9 cellular contexts compared by ENCODE assay signal in genomic region chr15:64152507-64153387, GRCh38. TPM values are rescaled to one million over a fixed set of nuclear protein-coding genes. Genes with fewer than 3 reads are reported as not detected.
DNase-seq lines count a peak whose midpoint lies in the region; ATAC-seq, FAIRE-seq and TF ChIP-seq lines count a peak whose summit lies in the region.
"Had no signal": no experiment of that assay in that cellular context is flagged by ENCODE, and none has a peak within 500 bp of the region (broad histone marks: within the 10 kb centered on the region; RNA-seq: fewer than 3 reads in every experiment).

No MANE protein-coding gene starts in this region.

- no peak for DNase-seq in GM18507 (ENCODE audit: extremely low spot score, insufficient read length, low read depth)
- DNase-seq in activated T-cell treated with anti-CD3 and anti-CD28 coated beads, Interleukin-2, amount 50 U/mL, for 72 hours: peak in 1 of 2 donors; percentile 19
- peak in 1 of 2 donors; percentile 42 for DNase-seq in left colon
- DNase-seq in upper lobe of left lung: peak in 1 of 2 donors; percentile 56

- TF ChIP-seq CTCF in upper lobe of left lung (IDR thresholded peaks at IDR 0.05): no peak

- peak overlapping the region; percentile 97 for H3K9ac ChIP-seq in BLaER1

- no peak overlapping the region for H3K27ac Mint-ChIP-seq in activated T-cell treated with anti-CD3 and anti-CD28 coated beads, Interleukin-2, amount 50 U/mL, for 72 hours

- peaks cover 42% of the 10 kb centered on the region for H3K36me3 ChIP-seq in BLaER1
- peaks cover 21 to 40% (median 30%) of the 10 kb centered on the region in 4 donors for H3K36me3 ChIP-seq in upper lobe of left lung

- H3K27me3 ChIP-seq in BLaER1 (no peaks in the 10 kb centered on the region), upper lobe of left lung (peaks cover 0 to 19% (median 10%) of the 10 kb centered on the region in 4 donors)

- WGBS in upper lobe of left lung, 2 donors: 27 to 58% methylated on average over 9 to 25 of the region's 27 CpGs

- intact Hi-C loops in left colon (cut with DNase I, micrococcal nuclease): no loop called here

- peaks cover 30% of the 10 kb centered on the region for H3K4me1 Mint-ChIP-seq in activated T-cell treated with anti-CD3 and anti-CD28 coated beads, Interleukin-2, amount 50 U/mL, for 72 hours (ENCODE audit: low read depth)

- no peak for TF ChIP-seq EP300 in upper lobe of left lung (IDR thresholded peaks at IDR 0.05)

- TF ChIP-seq POLR2A in upper lobe of left lung (IDR thresholded peaks at IDR 0.05): no peak

- H3K27ac ChIP-seq in BLaER1 (peak overlapping the region; percentile 98), upper lobe of left lung (peak overlapping the region in 2 of 4 donors; percentile 47 to 53)
- H3K27ac ChIP-seq: tibial artery had no signal

- H3K4me3 Mint-ChIP-seq in activated T-cell treated with anti-CD3 and anti-CD28 coated beads, Interleukin-2, amount 50 U/mL, for 72 hours: peak overlapping the region; percentile 85 to 88

- H3K27me3 Mint-ChIP-seq in activated T-cell treated with anti-CD3 and anti-CD28 coated beads, Interleukin-2, amount 50 U/mL, for 72 hours (ENCODE audit: low read depth): peaks cover 17% of the 10 kb centered on the region

- H3K4me1 ChIP-seq in BLaER1 (peaks cover 62% of the 10 kb centered on the region), upper lobe of left lung (peaks cover 28 to 39% (median 35%) of the 10 kb centered on the region in 4 donors)

- peak overlapping the region; percentile 97 for H3K4me2 ChIP-seq in BLaER1

- H3K36me3 Mint-ChIP-seq in activated T-cell treated with anti-CD3 and anti-CD28 coated beads, Interleukin-2, amount 50 U/mL, for 72 hours (ENCODE audit: insufficient read depth in 2 of 2): peaks cover 0 to 7% of the 10 kb centered on the region in 2 donors

- peak; percentile 6 for ATAC-seq in HG03280 (IDR thresholded peaks at IDR 0.05; ENCODE audit: unreplicated experiment)
- no peak for ATAC-seq in activated T-cell treated with anti-CD3 and anti-CD28 coated beads, Interleukin-2, amount 50 U/mL, for 72 hours (replicated peaks in 1 of 2)
- ATAC-seq in left colon: peak; percentile 0
- ATAC-seq in upper lobe of left lung (ENCODE audit: low FRiP score in 2 of 2): peak; percentile 3 to 6
- no peak for ATAC-seq in GM21390 (IDR thresholded peaks at IDR 0.05; ENCODE audit: unreplicated experiment)
- ATAC-seq in HG03025 (IDR thresholded peaks at IDR 0.05; ENCODE audit: low FRiP score, unreplicated experiment): no peak

- peaks cover 42% of the 10 kb centered on the region for H4K20me1 ChIP-seq in BLaER1

- H3K9me3 ChIP-seq in BLaER1: no peaks in the 10 kb centered on the region
- no peaks in the 10 kb centered on the region for H3K9me3 ChIP-seq in upper lobe of left lung
- H3K9me3 ChIP-seq: tibial artery had no signal

- H3K4me3 ChIP-seq in BLaER1 (peak overlapping the region; percentile 95), upper lobe of left lung (peak overlapping the region in 3 of 4 donors; percentile 54 to 68 (median 55))

- no peaks in the 10 kb centered on the region for H3K9me3 Mint-ChIP-seq in activated T-cell treated with anti-CD3 and anti-CD28 coated beads, Interleukin-2, amount 50 U/mL, for 72 hours

- peak; percentile 29 for FAIRE-seq in GM18507 (lab: Jason Lieb, UNC)

RNA-seq across cellular contexts. Expression of gene SNX22, which starts 1.2 kb away (rescaled TPM):
- under 1 TPM; 0.60 to 0.74 TPM for total RNA-seq in activated T-cell treated with anti-CD3 and anti-CD28 coated beads, Interleukin-2, amount 50 U/mL, for 72 hours
- total RNA-seq in left colon (under 1 TPM; 0.34 to 0.73 TPM), upper lobe of left lung (10 to 100 TPM in 5 of 6 donors, 1 to 10 TPM in 1; 9.6 to 44.0 (median 24.8) TPM)

RNA-seq across cellular contexts. Expression of gene PPIB, which starts 10.1 kb away (rescaled TPM):
- total RNA-seq in activated T-cell treated with anti-CD3 and anti-CD28 coated beads, Interleukin-2, amount 50 U/mL, for 72 hours: 100 to 1,000 TPM; 228 to 302 TPM
- 100 to 1,000 TPM; 284 to 324 TPM for total RNA-seq in left colon
- 100 to 1,000 TPM in 5 of 6 donors, 10 to 100 TPM in 1; 87.0 to 497 (median 286) TPM for total RNA-seq in upper lobe of left lung

RNA-seq across cellular contexts. Expression of gene SNX1, which starts 57.0 kb away (rescaled TPM):
- 100 to 1,000 TPM; 104 to 113 TPM for total RNA-seq in activated T-cell treated with anti-CD3 and anti-CD28 coated beads, Interleukin-2, amount 50 U/mL, for 72 hours
- total RNA-seq in left colon (100 to 1,000 TPM; 103 to 110 TPM), upper lobe of left lung (100 to 1,000 TPM; 103 to 234 (median 154) TPM)

RNA-seq across cellular contexts. Expression of gene CIAO2A, which starts 59.1 kb away (rescaled TPM):
- 10 to 100 TPM; 65.1 to 74.5 TPM for total RNA-seq in activated T-cell treated with anti-CD3 and anti-CD28 coated beads, Interleukin-2, amount 50 U/mL, for 72 hours
- total RNA-seq in left colon: 100 to 1,000 TPM in 1 of 2 donors, 10 to 100 TPM in 1; 86.5 to 106 TPM
- 10 to 100 TPM; 38.8 to 70.3 (median 49.2) TPM for total RNA-seq in upper lobe of left lung

Comparison
In these comparisons a context has a peak if more than half of its experiments do, and no peak if none do; other contexts are left out.
1. ATAC-seq: peak in HG03280 (single experiment), left colon (single experiment) and upper lobe of left lung (2 of 2); none in activated T-cell treated with anti-CD3 and anti-CD28 coated beads, Interleukin-2, amount 50 U/mL, for 72 hours (0 of 2), GM21390 (single experiment) and HG03025 (single experiment).
2. RNA of gene SNX22, which starts 1.2 kb away (total RNA-seq): 9.6 to 44.0 TPM in upper lobe of left lung; 0.60 to 0.74 TPM in activated T-cell treated with anti-CD3 and anti-CD28 coated beads, Interleukin-2, amount 50 U/mL, for 72 hours and 0.34 to 0.73 TPM in left colon; every median in the first group is over 4 times any median in the second.